ENCODE assay signal across 1 cellular context in the genomic region with DNA sequence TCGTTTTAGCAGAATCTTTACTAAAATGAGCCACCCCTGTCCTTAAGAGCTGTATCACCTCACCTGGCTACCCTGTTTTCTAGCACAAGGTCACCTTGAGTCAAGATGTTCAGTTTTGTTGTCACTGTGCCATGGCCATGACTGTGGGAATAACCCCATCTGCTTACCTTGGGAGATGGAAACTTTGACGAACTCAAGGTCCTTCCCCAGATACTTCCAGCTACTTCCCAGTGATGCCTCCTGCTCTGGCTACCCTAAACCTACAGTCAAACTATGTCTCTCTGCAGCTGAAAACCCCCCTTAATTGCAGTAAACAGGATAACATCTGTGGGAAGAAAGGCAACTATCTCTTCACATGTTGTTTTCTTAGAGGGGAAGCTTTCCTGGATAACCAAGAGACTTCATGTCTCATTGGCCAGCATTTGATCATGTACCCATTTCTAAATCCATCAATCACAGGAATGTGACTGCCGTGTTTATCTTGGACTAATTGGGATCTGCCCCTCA.
TF ChIP-seq lines count a peak whose summit lies in the region.

No MANE protein-coding gene starts in this region.

TF ChIP-seq in IMR-90, 13 proteins besides CTCF, POLR2A, EP300 and RAD21 (continued from another document):
- TF ChIP-seq, protein P1, sequence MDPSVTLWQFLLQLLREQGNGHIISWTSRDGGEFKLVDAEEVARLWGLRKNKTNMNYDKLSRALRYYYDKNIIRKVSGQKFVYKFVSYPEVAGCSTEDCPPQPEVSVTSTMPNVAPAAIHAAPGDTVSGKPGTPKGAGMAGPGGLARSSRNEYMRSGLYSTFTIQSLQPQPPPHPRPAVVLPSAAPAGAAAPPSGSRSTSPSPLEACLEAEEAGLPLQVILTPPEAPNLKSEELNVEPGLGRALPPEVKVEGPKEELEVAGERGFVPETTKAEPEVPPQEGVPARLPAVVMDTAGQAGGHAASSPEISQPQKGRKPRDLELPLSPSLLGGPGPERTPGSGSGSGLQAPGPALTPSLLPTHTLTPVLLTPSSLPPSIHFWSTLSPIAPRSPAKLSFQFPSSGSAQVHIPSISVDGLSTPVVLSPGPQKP (IDR thresholded peaks at IDR 0.05; ENCODE audit: borderline replicate concordance, low read depth, low read length) = no peak
- TF ChIP-seq FOS (IDR thresholded peaks at IDR 0.05; ENCODE audit: low read depth, low read length) (no peak), BHLHE40 (IDR thresholded peaks at IDR 0.05; ENCODE audit: low read depth, low read length) (no peak)
